In genomic region chr15:41231536-41231935, GRCh38 we compare ENCODE assay signal across 8 cellular contexts. TPM values are rescaled to one million over a fixed set of nuclear protein-coding genes. Genes with fewer than 3 reads are reported as not detected.
DNase-seq lines count a peak whose midpoint lies in the region; ATAC-seq and TF ChIP-seq lines count a peak whose summit lies in the region.

No MANE protein-coding gene starts in this region.

- peaks cover 0 to 1% (median 0%) of the 10 kb centered on the region in 5 donors for H3K36me3 Mint-ChIP-seq in naive thymus-derived CD4-positive, alpha-beta T cell

- TF ChIP-seq CTCF in AG10803 (conservative IDR thresholded peaks at IDR 0.05; ENCODE audit: low read length) = no peak

- no peaks in the 10 kb centered on the region; the same call in 1 of the 2 replicates for H3K36me3 ChIP-seq in MG63
- no peaks in the 10 kb centered on the region for H3K36me3 ChIP-seq in ectodermal cell (ENCODE audit: control insufficient read depth, insufficient read depth, low read length)
- no peaks in the 10 kb centered on the region for H3K36me3 ChIP-seq in naive thymus-derived CD4-positive, alpha-beta T cell (ENCODE audit: control insufficient read depth in 2 of 3, insufficient read depth in 3 of 3, low read length in 3 of 3)

- H3K27ac Mint-ChIP-seq in naive thymus-derived CD4-positive, alpha-beta T cell = peak overlapping the region; percentile 81 to 94 (median 92)

- peak overlapping the region; percentile 85 to 94 (median 91) for H3K4me3 Mint-ChIP-seq in naive thymus-derived CD4-positive, alpha-beta T cell

- H3K9me3 ChIP-seq in MG63 (no peaks in the 10 kb centered on the region), ectodermal cell (ENCODE audit: control insufficient read depth, low read length) (no peaks in the 10 kb centered on the region)
- H3K9me3 ChIP-seq in naive thymus-derived CD4-positive, alpha-beta T cell (ENCODE audit: control insufficient read depth in 2 of 3, low read length in 3 of 3) = no peaks in the 10 kb centered on the region

- H3K9me3 Mint-ChIP-seq in naive thymus-derived CD4-positive, alpha-beta T cell = peaks cover 0 to 2% (median 0%) of the 10 kb centered on the region in 11 donors

- peak overlapping the region; percentile 79 for H3K27ac ChIP-seq in ectodermal cell (ENCODE audit: insufficient read depth, low read depth, low read length, poor library complexity, severe bottlenecking)
- peak overlapping the region; percentile 82 for H3K27ac ChIP-seq in naive thymus-derived CD4-positive, alpha-beta T cell (ENCODE audit: low read depth, low read length)

- DNase-seq in AG10803 (ENCODE audit: low read depth) (peak; percentile 5), MG63 (no peak), NCI-H446 treated with DMSO at 0.1 percent for 48 hours (lab: John Stamatoyannopoulos, UW) (no peak), KG1 (lab: John Stamatoyannopoulos, UW) (no peak), EL (no peak)
- DNase-seq in naive thymus-derived CD4-positive, alpha-beta T cell = no peak

- peaks cover 17 to 36% (median 25%) of the 10 kb centered on the region in 7 donors for H3K4me1 Mint-ChIP-seq in naive thymus-derived CD4-positive, alpha-beta T cell

- intact Hi-C loops in naive thymus-derived CD4-positive, alpha-beta T cell (cut with micrococcal nuclease) = loop anchor here (1.0 to 10.0 kb wide), 20 partner anchors 52 to 1873 kb away; partner anchors contain the start of genes CHAC1 (in 2 of the 2), INO80 (in 2 of the 2), NDUFAF1 (in 2 of the 2) and NUSAP1 (in 2 of the 2)

- H3K4me3 ChIP-seq in AG10803 (ENCODE audit: low read length) = peak overlapping the region; percentile 95
- H3K4me3 ChIP-seq in MG63 = peak overlapping the region; percentile 71
- H3K4me3 ChIP-seq in ectodermal cell (ENCODE audit: insufficient read depth, low read depth, low read length) = peak overlapping the region; percentile 78
- peak overlapping the region; percentile 92 for H3K4me3 ChIP-seq in naive thymus-derived CD4-positive, alpha-beta T cell (ENCODE audit: low read length)

- 3% methylated on average over 12 of the region's 12 CpGs for WGBS in ectodermal cell, 2 experiments

- ATAC-seq in naive thymus-derived CD4-positive, alpha-beta T cell = no peak
- ATAC-seq in GM19452 (IDR thresholded peaks at IDR 0.05; ENCODE audit: unreplicated experiment) = no peak

- POLR2A ChIA-PET in naive thymus-derived CD4-positive, alpha-beta T cell (lab: Charles Lee) = interaction anchor here (0.6 to 1.7 kb wide), 6 partner anchors 36 to 713 kb away, joined by 3 to 13 read pairs (median 3); partner anchors contain the start of genes CHAC1 and VPS18

- CTCF ChIA-PET in naive thymus-derived CD4-positive, alpha-beta T cell (lab: Charles Lee) = interaction anchor here (0.7 to 1.8 kb wide), 6 partner anchors 11 to 337 kb away, joined by 3 to 5 read pairs (median 4); partner anchors contain the start of genes INO80 and VPS18

- peaks cover 0 to 6% (median 0%) of the 10 kb centered on the region in 5 donors for H3K27me3 Mint-ChIP-seq in naive thymus-derived CD4-positive, alpha-beta T cell

- H3K4me1 ChIP-seq in ectodermal cell (ENCODE audit: control insufficient read depth, insufficient read depth, low read length) = peaks cover 4% of the 10 kb centered on the region
- peaks cover 10 to 13% of the 10 kb centered on the region in 2 donors for H3K4me1 ChIP-seq in naive thymus-derived CD4-positive, alpha-beta T cell (ENCODE audit: control insufficient read depth in 2 of 2, insufficient read depth in 2 of 2, low read length in 2 of 2)

- H3K27me3 ChIP-seq in MG63 (no peaks in the 10 kb centered on the region), ectodermal cell (ENCODE audit: control insufficient read depth, insufficient read depth, low read length, poor library complexity, severe bottlenecking) (peaks cover 9% of the 10 kb centered on the region)
- H3K27me3 ChIP-seq in naive thymus-derived CD4-positive, alpha-beta T cell (ENCODE audit: control insufficient read depth in 2 of 2, insufficient read depth in 2 of 2, low read length in 2 of 2) = no peaks in the 10 kb centered on the region

RNA-seq across cellular contexts. Expression of gene CHP1, which starts 0.5 kb away (rescaled TPM):
- 65.9 and 88.1 TPM in 2 replicates for total RNA-seq in MG63 (2014; rRNA removed; shearing (Covaris generic); ENCODE audit: low replicate concordance)
- 104 TPM for polyA plus RNA-seq in ectodermal cell (2013, experiment 1 of 4)
- 114 TPM for polyA plus RNA-seq in ectodermal cell (2013, experiment 2 of 4)
- polyA plus RNA-seq in ectodermal cell (2013, experiment 3 of 4) = 72.9 TPM
- 81.7 TPM for polyA plus RNA-seq in ectodermal cell (2013, experiment 4 of 4)
- total RNA-seq in naive thymus-derived CD4-positive, alpha-beta T cell = 10 to 100 TPM; 20.2 to 70.6 (median 24.7) TPM
- 10 to 100 TPM; 11.0 to 12.4 TPM for polyA plus RNA-seq in naive thymus-derived CD4-positive, alpha-beta T cell

RNA-seq across cellular contexts. Expression of gene EXD1, which starts 1.0 kb away (rescaled TPM):
- total RNA-seq in MG63 (2014; rRNA removed; shearing (Covaris generic); ENCODE audit: low replicate concordance) = not detected in 2 replicates
- polyA plus RNA-seq in ectodermal cell (2013, experiment 1 of 4) = not detected
- not detected for polyA plus RNA-seq in ectodermal cell (2013, experiment 2 of 4)
- polyA plus RNA-seq in ectodermal cell (2013, experiment 3 of 4) = not detected
- not detected for polyA plus RNA-seq in ectodermal cell (2013, experiment 4 of 4)
- not detected for total RNA-seq in naive thymus-derived CD4-positive, alpha-beta T cell
- not detected for polyA plus RNA-seq in naive thymus-derived CD4-positive, alpha-beta T cell
